13 cellular contexts compared by ENCODE assay signal in the genomic region with DNA sequence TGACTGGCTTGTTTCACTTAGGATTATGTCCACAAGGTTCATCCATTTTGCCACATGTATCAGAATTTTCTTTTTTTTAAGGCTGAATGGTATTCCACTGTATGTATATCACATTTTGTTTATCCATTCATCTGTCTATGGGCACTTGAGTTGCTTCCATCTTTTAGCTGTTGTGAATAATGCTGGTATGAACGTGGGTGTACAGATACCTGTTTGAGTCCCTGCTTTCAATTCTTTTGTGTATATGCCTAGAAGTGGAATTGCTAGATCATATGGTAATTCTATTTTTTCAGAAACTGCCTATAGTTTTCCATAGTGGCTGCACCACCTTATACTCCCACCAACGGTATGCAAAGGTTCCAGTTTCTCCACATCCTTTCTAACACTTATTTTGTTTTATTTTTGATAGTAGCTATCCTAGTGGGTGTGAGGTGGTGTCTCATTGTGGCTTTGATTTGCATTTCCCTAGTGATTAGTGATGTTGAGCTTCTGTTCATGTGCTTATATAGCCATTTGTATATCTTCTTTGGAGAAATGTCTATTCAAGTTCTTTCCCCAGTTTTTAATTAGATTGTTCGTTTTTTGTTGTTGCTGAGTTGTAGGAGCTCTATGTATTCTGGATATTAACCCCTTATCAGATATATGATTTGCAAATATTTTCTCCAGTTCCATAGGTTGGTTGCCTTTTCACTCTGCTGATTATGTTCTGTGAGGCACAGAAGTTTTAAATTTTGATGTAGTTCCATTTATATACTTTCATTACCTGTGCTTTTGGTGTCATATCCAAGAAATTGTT. TPM values are rescaled to one million over a fixed set of nuclear protein-coding genes. Genes with fewer than 3 reads are reported as not detected.
DNase-seq lines count a peak whose midpoint lies in the region; ATAC-seq and TF ChIP-seq lines count a peak whose summit lies in the region.
"Had no signal": no experiment of that assay in that cellular context is flagged by ENCODE, and none has a peak within 500 bp of the region (broad histone marks: within the 10 kb centered on the region; RNA-seq: fewer than 3 reads in every experiment).

No MANE protein-coding gene starts in this region.

- peaks cover 93% of the 10 kb centered on the region for H3K4me1 Mint-ChIP-seq in CD4-positive, alpha-beta T cell (ENCODE audit: low read depth)
- peaks cover 40% of the 10 kb centered on the region for H3K4me1 Mint-ChIP-seq in memory B cell

- peaks cover 16% of the 10 kb centered on the region for H3K36me3 Mint-ChIP-seq in CD4-positive, alpha-beta T cell (ENCODE audit: low read depth)
- H3K36me3 Mint-ChIP-seq in memory B cell, result peaks cover 13% of the 10 kb centered on the region

- CTCF ChIA-PET in CD4-positive, alpha-beta T cell (lab: Charles Lee), result interaction anchor here (1.4 kb wide), 1 partner anchor 21 kb away, joined by 4 read pairs; no protein-coding TSS in a partner anchor

- H3K4me3 ChIP-seq in aorta (ENCODE audit: low read length in 2 of 2), result no peak overlapping the region
- H3K4me3 ChIP-seq: suprapubic skin had no signal

- no peaks in the 10 kb centered on the region for H3K27me3 Mint-ChIP-seq in CD4-positive, alpha-beta T cell
- no peaks in the 10 kb centered on the region for H3K27me3 Mint-ChIP-seq in memory B cell

- H3K27ac Mint-ChIP-seq in CD4-positive, alpha-beta T cell, result peak overlapping the region; percentile 63
- H3K27ac Mint-ChIP-seq in memory B cell, result no peak overlapping the region
- H3K27ac Mint-ChIP-seq: T-helper 2 cell treated with Interferon-gamma antibody and Interleukin-4, amounts not matched to agents 5 μg/mL and 100 μg/mL, for 36 hours had no signal

- POLR2A ChIA-PET in CD4-positive, alpha-beta T cell (lab: Charles Lee), result interaction anchor here (0.6 to 2.1 kb wide), 6 partner anchors 15 to 60 kb away, joined by 3 to 8 read pairs (median 4); a partner anchor contains a TSS

- intact Hi-C loops in CD4-positive, alpha-beta T cell (cut with DNase I, micrococcal nuclease), result loop anchor here in 1 of 2 experiments (2.0 kb wide), 1 partner anchor 36 kb away; no protein-coding TSS in a partner anchor
- intact Hi-C loops in aorta (cut with DNase I), result no loop called here

- no peak for TF ChIP-seq CTCF in CD4-positive, alpha-beta T cell (IDR thresholded peaks at IDR 0.05)

- H3K4me3 Mint-ChIP-seq in CD4-positive, alpha-beta T cell, result peak overlapping the region; percentile 69
- peak overlapping the region; percentile 48 for H3K4me3 Mint-ChIP-seq in memory B cell
- H3K4me3 Mint-ChIP-seq: T-helper 2 cell treated with Interferon-gamma antibody and Interleukin-4, amounts not matched to agents 5 μg/mL and 100 μg/mL, for 36 hours had no signal

- no peaks in the 10 kb centered on the region for H3K36me3 ChIP-seq in aorta (ENCODE audit: control insufficient read depth in 1 of 2, insufficient read depth in 2 of 2, low read length in 1 of 2)
- H3K36me3 ChIP-seq: suprapubic skin had no signal

- H3K9me3 Mint-ChIP-seq in CD4-positive, alpha-beta T cell, result no peaks in the 10 kb centered on the region
- H3K9me3 Mint-ChIP-seq in memory B cell, result peaks cover 4% of the 10 kb centered on the region
- H3K9me3 Mint-ChIP-seq: T-helper 2 cell treated with Interferon-gamma antibody and Interleukin-4, amounts not matched to agents 5 μg/mL and 100 μg/mL, for 36 hours had no signal

- no peak for DNase-seq in CD4-positive, alpha-beta T cell
- DNase-seq in memory B cell (ENCODE audit: low spot score in 2 of 2) (no peak), aorta (no peak), hypothalamus (lab: John Stamatoyannopoulos, UW) (no peak), ureter (ENCODE audit: low spot score) (no peak)
- DNase-seq: activated CD8-positive, alpha-beta memory T cell treated with anti-CD3 and anti-CD28 coated beads, Interleukin-2, amount 50 U/mL, for 48 hours; NCI-H1092; NCI-H510A had no signal

- H3K27ac ChIP-seq in CD4-positive, alpha-beta T cell (ENCODE audit: low read depth, low read length), result no peak overlapping the region
- H3K27ac ChIP-seq in aorta (ENCODE audit: low read depth in 1 of 2, low read length in 2 of 2), result no peak overlapping the region

- WGBS in aorta, 2 donors, result 78 to 86% methylated on average over 3 of the region's 3 CpGs

- peaks cover 0 to 4% of the 10 kb centered on the region in 2 donors for H3K4me1 ChIP-seq in aorta (ENCODE audit: control insufficient read depth in 1 of 2, insufficient read depth in 2 of 2, low read length in 2 of 2)

- no peaks in the 10 kb centered on the region for H3K9me3 ChIP-seq in CD4-positive, alpha-beta T cell (ENCODE audit: control insufficient read depth, low read length)
- H3K9me3 ChIP-seq in aorta (ENCODE audit: control insufficient read depth, low read length), result no peaks in the 10 kb centered on the region
- H3K9me3 ChIP-seq: suprapubic skin had no signal

- ATAC-seq in CD4-positive, alpha-beta T cell (ENCODE audit: poor library complexity), result peak; percentile 18
- ATAC-seq in GM18870 (IDR thresholded peaks at IDR 0.05; ENCODE audit: unreplicated experiment) (peak; percentile 49), SK-N-SH treated with all-trans-retinoic acid at 6 μM for 48 hours (no peak), memory B cell (ENCODE audit: low read depth) (peak; percentile 77), GM19023 (IDR thresholded peaks at IDR 0.05; ENCODE audit: unreplicated experiment) (no peak), aorta (ENCODE audit: low FRiP score) (no peak)

- H3K27me3 ChIP-seq in CD4-positive, alpha-beta T cell (ENCODE audit: control insufficient read depth, insufficient read depth, low read length), result no peaks in the 10 kb centered on the region
- H3K27me3 ChIP-seq in aorta (ENCODE audit: control insufficient read depth in 1 of 2, insufficient read depth in 2 of 2, low read length in 1 of 2), result no peaks in the 10 kb centered on the region
- H3K27me3 ChIP-seq: suprapubic skin had no signal

TF ChIP-seq in SK-N-SH treated with all-trans-retinoic acid at 6 μM for 48 hours, 23 proteins besides CTCF, POLR2A, EP300 and RAD21:
- TF ChIP-seq RARB (CRISPR knock-in tag; IDR thresholded peaks at IDR 0.05) (no peak), ZFP3 (CRISPR knock-in tag; IDR thresholded peaks at IDR 0.05) (peak; percentile 94)

RNA-seq across cellular contexts. Expression of a gene that starts 40.7 kb away (rescaled TPM):
- total RNA-seq in CD4-positive, alpha-beta T cell, result 10 to 100 TPM; 82.6 to 91.8 TPM
- total RNA-seq in aorta (10 to 100 TPM; 13.4 to 21.2 TPM), ureter (33.2 TPM)
- polyA plus RNA-seq in aorta, result 10 to 100 TPM in 1 of 2 donors, 1 to 10 TPM in 1; 2.3 to 14.8 TPM

Comparison
In these comparisons a context has a peak if more than half of its experiments do, and no peak if none do; other contexts are left out.
1. ATAC-seq: peak in CD4-positive, alpha-beta T cell (single experiment), GM18870 (single experiment) and memory B cell (single experiment); none in SK-N-SH treated with all-trans-retinoic acid at 6 μM for 48 hours (single experiment), GM19023 (single experiment) and aorta (single experiment).